8 cellular contexts compared by ENCODE assay signal in the genomic region with DNA sequence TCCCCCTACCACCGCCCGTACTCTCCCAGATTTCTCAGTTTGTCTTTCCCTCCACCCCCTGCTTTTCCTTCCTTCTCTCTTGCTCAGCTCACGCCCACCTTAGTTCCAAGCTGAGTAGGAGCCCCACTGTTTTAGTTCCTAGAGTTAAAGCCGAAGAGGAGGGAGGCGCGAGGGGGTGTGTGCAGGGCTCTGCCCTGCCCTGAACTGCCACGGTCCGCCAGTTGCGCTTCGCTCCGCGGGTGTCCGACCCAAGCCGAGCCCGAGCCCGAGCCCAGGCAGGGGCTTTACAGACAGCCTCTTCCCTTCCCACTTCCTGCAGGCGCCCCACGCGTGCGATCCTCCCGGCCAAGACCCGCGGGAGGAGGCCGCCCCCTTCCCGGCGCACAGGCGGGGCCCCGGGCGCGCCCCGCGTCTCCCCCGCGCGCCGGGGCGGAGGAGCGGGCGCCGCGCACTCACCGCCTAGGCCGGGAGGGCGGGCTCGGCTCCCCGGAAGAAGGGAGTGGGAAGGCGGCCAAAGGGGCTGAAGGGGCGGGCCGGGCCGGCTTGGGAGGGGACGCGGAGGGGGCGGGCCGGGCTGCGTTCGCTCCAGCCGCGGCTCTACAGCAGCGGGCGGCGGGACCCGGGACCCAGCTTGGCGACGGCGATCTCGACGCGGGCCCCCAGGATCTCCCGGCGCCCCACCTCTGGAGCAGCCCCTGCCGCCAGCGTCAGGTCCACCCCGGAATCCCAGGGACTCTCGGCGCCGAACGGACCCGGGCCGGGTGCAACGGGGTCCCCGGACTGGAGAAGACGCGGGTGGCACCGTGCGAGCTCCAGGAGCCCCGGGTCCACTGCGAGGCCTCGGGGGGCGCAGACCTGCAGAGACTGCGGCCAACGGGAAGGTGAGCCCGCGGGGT. TPM values are rescaled to one million over a fixed set of nuclear protein-coding genes. Genes with fewer than 3 reads are reported as not detected.
DNase-seq lines count a peak whose midpoint lies in the region; ATAC-seq, FAIRE-seq and TF ChIP-seq lines count a peak whose summit lies in the region.

A gene with protein sequence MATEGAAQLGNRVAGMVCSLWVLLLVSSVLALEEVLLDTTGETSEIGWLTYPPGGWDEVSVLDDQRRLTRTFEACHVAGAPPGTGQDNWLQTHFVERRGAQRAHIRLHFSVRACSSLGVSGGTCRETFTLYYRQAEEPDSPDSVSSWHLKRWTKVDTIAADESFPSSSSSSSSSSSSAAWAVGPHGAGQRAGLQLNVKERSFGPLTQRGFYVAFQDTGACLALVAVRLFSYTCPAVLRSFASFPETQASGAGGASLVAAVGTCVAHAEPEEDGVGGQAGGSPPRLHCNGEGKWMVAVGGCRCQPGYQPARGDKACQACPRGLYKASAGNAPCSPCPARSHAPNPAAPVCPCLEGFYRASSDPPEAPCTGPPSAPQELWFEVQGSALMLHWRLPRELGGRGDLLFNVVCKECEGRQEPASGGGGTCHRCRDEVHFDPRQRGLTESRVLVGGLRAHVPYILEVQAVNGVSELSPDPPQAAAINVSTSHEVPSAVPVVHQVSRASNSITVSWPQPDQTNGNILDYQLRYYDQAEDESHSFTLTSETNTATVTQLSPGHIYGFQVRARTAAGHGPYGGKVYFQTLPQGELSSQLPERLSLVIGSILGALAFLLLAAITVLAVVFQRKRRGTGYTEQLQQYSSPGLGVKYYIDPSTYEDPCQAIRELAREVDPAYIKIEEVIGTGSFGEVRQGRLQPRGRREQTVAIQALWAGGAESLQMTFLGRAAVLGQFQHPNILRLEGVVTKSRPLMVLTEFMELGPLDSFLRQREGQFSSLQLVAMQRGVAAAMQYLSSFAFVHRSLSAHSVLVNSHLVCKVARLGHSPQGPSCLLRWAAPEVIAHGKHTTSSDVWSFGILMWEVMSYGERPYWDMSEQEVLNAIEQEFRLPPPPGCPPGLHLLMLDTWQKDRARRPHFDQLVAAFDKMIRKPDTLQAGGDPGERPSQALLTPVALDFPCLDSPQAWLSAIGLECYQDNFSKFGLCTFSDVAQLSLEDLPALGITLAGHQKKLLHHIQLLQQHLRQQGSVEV (plus strand): TSS at position 572 of the 896 bp plus-strand sequence. CDS start 8,152 bp downstream, outside the sequence.

- H3K4me1 Mint-ChIP-seq in CD8-positive, alpha-beta T cell (ENCODE audit: low read depth): peaks cover 14% of the 10 kb centered on the region

- FAIRE-seq in HTR-8/SVneo (lab: Jason Lieb, UNC): no peak

- intact Hi-C loops in CD8-positive, alpha-beta T cell (cut with DNase I, micrococcal nuclease): loop anchor here (1.0 to 2.0 kb wide), 7 partner anchors 27 to 434 kb away; a partner anchor contains a TSS
- intact Hi-C loops in right cardiac atrium (cut with DNase I): loop anchor here in 3 of 4 donors (2.0 to 10.0 kb wide), 4 partner anchors 148 to 363 kb away; no protein-coding TSS in a partner anchor

- H3K36me3 ChIP-seq in CD8-positive, alpha-beta T cell (ENCODE audit: insufficient read depth, low read length): no peaks in the 10 kb centered on the region
- no peaks in the 10 kb centered on the region for H3K36me3 ChIP-seq in rectal smooth muscle tissue (ENCODE audit: control insufficient read depth, insufficient read depth, low read length)

- H3K27me3 Mint-ChIP-seq in CD8-positive, alpha-beta T cell (ENCODE audit: low read depth): no peaks in the 10 kb centered on the region

- peak within 1 kb of the TSS; percentile 91 for H3K27ac Mint-ChIP-seq in CD8-positive, alpha-beta T cell

- peak within 1 kb of the TSS; percentile 98 for H3K4me3 Mint-ChIP-seq in CD8-positive, alpha-beta T cell

- WGBS in right cardiac atrium: under 1% methylated on average over 93 of the region's 93 CpGs

- no peaks in the 10 kb centered on the region for H3K27me3 ChIP-seq in CD8-positive, alpha-beta T cell (ENCODE audit: insufficient read depth, low read length)
- H3K27me3 ChIP-seq in right cardiac atrium (ENCODE audit: control insufficient read depth, insufficient read depth): no peaks in the 10 kb centered on the region
- no peaks in the 10 kb centered on the region for H3K27me3 ChIP-seq in rectal smooth muscle tissue (ENCODE audit: control insufficient read depth, insufficient read depth, low read length)

- H3K27ac ChIP-seq in CD8-positive, alpha-beta T cell (ENCODE audit: low read depth, low read length): peak within 1 kb of the TSS; percentile 41
- H3K27ac ChIP-seq in angular gyrus (ENCODE audit: low read depth, low read length) (peak within 1 kb of the TSS; percentile 79), right cardiac atrium (ENCODE audit: low read length) (peak within 1 kb of the TSS; percentile 13), rectal smooth muscle tissue (ENCODE audit: low read depth, low read length) (no peak within 1 kb of the TSS)

- no peak for TF ChIP-seq CTCF in CD8-positive, alpha-beta T cell (IDR thresholded peaks at IDR 0.05)

- POLR2A ChIA-PET in CD8-positive, alpha-beta T cell (lab: Charles Lee): interaction anchor here (0.8 to 3.1 kb wide), 7 partner anchors 14 to 218 kb away, joined by 3 to 18 read pairs (median 3); no protein-coding TSS in a partner anchor

- no peaks in the 10 kb centered on the region for H3K9me3 Mint-ChIP-seq in CD8-positive, alpha-beta T cell

- H3K36me3 Mint-ChIP-seq in CD8-positive, alpha-beta T cell: peaks cover 5% of the 10 kb centered on the region

- peak in 6 of 7 experiments; percentile 27 to 76 (median 56) for DNase-seq in CD8-positive, alpha-beta T cell
- DNase-seq in HTR-8/SVneo (ENCODE audit: insufficient read length, low spot score): peak; percentile 32
- DNase-seq in SW480 (ENCODE audit: low spot score): peak; percentile 66
- peak; percentile 82 to 94 (median 94) for DNase-seq in right cardiac atrium
- DNase-seq in cerebellar cortex (ENCODE audit: low spot score): no peak

- ATAC-seq in CD8-positive, alpha-beta T cell: peak; percentile 58
- ATAC-seq in GM21381 (IDR thresholded peaks at IDR 0.05; ENCODE audit: unreplicated experiment) (peak; percentile 53), right cardiac atrium (peak; percentile 83 to 91)

- peak within 1 kb of the TSS; percentile 79 for H3K4me3 ChIP-seq in CD8-positive, alpha-beta T cell (ENCODE audit: low read depth, low read length)
- peak within 1 kb of the TSS; percentile 88 for H3K4me3 ChIP-seq in right cardiac atrium (ENCODE audit: low read length)
- H3K4me3 ChIP-seq in rectal smooth muscle tissue (ENCODE audit: low read length): peak within 1 kb of the TSS; percentile 88

- H3K9me3 ChIP-seq in CD8-positive, alpha-beta T cell (ENCODE audit: low read length): no peaks in the 10 kb centered on the region
- H3K9me3 ChIP-seq in right cardiac atrium (ENCODE audit: control insufficient read depth, low read length): no peaks in the 10 kb centered on the region

- CTCF ChIA-PET in CD8-positive, alpha-beta T cell (lab: Charles Lee): interaction anchor here (0.6 to 3.1 kb wide), 16 partner anchors 11 to 395 kb away, joined by 3 to 28 read pairs (median 4); no protein-coding TSS in a partner anchor

- peak within 1 kb of the TSS; percentile 25 for H3K9ac ChIP-seq in rectal smooth muscle tissue (ENCODE audit: low read length)

- peaks cover 9% of the 10 kb centered on the region for H3K4me1 ChIP-seq in CD8-positive, alpha-beta T cell (ENCODE audit: insufficient read depth, low read length)
- H3K4me1 ChIP-seq in right cardiac atrium (ENCODE audit: control insufficient read depth, insufficient read depth, low read length): no peaks in the 10 kb centered on the region
- peaks cover 2% of the 10 kb centered on the region for H3K4me1 ChIP-seq in rectal smooth muscle tissue (ENCODE audit: control insufficient read depth, insufficient read depth, low read length)

RNA-seq across cellular contexts. Expression of the gene that starts here (rescaled TPM):
- total RNA-seq in CD8-positive, alpha-beta T cell: 10 to 100 TPM; 13.8 to 15.3 TPM
- 10 to 100 TPM in 1 of 4 donors, 1 to 10 TPM in 3; 3.8 to 11.3 (median 6.7) TPM for total RNA-seq in right cardiac atrium
- polyA plus RNA-seq in right cardiac atrium: 6.9 TPM
